In the genomic region with DNA sequence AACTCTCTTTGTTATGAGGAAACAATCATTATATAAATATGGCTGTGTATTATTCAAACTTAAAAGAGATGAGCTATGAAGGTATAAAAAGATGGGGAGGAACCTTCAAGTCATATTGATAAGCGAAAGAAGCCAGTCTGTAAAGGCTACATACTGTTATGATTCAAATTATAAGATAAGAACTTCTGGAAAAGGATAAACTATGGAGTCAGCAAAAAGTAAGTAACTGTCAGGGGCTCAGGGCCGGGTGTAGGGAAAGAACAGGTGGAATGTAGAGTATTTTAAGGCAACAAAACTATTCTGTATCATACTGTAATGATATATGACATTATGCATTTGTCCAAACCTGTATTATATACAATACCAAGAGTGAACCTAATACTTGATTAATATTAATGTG, we compare ENCODE assay signal across 11 cellular contexts.
"Had no signal": no experiment of that assay in that cellular context is flagged by ENCODE, and none has a peak within 500 bp of the region (broad histone marks: within the 10 kb centered on the region; RNA-seq: fewer than 3 reads in every experiment).

No MANE protein-coding gene starts in this region.

- H3K4me1 ChIP-seq: HAP-1 had no signal

- H3K4me2 ChIP-seq: GM23338 had no signal

- H3K9ac ChIP-seq: GM23248 had no signal

- H3K9me3 ChIP-seq: HAP-1 had no signal

- H3K4me3 ChIP-seq: GM23248, GM23338, HAP-1 had no signal

- FAIRE-seq: H1, H54 had no signal

- H3K27ac ChIP-seq: GM23248 had no signal

- DNase-seq: GM23248, GOT3, H7, H9, HCEC 1CT, HFFc6 had no signal

- H3K36me3 ChIP-seq: HAP-1 had no signal

- ATAC-seq: GM23338, HCT116 had no signal

- H2AFZ ChIP-seq: GM23248, GM23338 had no signal
